Comparison of ENCODE assay signal across 1 cellular context in the genomic region with DNA sequence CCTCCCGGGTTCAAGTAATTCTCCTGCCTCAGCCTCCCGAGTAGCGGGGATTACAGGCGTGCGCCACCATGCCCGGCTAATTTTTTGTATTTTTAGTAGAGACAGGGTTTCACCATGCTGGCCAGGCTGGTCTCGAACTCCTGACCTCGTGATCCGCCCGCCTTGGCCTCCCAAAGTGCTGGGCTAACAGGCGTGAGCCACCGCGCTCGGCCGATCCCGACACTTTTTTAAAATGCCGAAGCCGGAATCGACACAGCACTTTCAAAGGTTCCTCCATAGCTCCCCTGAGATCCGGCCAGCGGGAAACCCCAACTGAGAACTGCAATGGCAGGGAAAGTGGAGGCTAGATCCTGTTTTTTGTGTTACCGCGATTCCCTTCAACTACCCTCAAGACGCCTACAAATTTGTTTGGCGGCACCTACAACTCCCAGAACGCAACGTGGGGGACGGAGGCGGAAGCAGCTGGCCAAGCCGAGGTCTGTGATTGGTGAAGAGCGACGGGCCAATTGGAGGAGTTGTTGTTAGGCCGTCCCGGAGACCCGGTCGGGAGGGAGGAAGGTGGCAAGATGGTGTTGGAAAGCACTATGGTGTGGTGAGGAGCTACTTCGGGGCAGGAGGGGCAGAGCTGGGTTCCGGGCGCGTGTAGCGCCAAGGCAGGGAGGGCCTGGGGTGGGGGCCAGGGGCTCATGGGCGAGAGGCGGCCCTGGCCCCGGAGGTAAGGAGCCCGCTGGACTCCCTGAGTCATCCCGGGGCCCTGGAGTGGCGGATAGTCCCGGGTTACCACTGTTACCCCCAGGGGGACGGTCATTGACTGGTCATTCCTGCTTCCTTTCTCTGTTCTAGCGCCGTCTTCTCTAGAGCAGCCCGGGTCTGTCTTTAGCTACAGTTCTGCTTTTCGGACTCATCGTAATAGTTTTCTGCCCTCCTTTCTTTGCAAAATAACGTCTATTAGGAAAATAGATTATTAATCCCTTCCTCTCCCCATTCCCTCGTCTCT.
TF ChIP-seq lines count a peak whose summit lies in the region.

A gene (plus strand): TSS at position 518 of the 997 bp plus-strand sequence. CDS start 49 bp downstream, at position 567.

TF ChIP-seq in HEK293, 187 proteins besides CTCF, POLR2A, EP300 and RAD21 (continued from another document and continues in another):
- TF ChIP-seq, protein P1, sequence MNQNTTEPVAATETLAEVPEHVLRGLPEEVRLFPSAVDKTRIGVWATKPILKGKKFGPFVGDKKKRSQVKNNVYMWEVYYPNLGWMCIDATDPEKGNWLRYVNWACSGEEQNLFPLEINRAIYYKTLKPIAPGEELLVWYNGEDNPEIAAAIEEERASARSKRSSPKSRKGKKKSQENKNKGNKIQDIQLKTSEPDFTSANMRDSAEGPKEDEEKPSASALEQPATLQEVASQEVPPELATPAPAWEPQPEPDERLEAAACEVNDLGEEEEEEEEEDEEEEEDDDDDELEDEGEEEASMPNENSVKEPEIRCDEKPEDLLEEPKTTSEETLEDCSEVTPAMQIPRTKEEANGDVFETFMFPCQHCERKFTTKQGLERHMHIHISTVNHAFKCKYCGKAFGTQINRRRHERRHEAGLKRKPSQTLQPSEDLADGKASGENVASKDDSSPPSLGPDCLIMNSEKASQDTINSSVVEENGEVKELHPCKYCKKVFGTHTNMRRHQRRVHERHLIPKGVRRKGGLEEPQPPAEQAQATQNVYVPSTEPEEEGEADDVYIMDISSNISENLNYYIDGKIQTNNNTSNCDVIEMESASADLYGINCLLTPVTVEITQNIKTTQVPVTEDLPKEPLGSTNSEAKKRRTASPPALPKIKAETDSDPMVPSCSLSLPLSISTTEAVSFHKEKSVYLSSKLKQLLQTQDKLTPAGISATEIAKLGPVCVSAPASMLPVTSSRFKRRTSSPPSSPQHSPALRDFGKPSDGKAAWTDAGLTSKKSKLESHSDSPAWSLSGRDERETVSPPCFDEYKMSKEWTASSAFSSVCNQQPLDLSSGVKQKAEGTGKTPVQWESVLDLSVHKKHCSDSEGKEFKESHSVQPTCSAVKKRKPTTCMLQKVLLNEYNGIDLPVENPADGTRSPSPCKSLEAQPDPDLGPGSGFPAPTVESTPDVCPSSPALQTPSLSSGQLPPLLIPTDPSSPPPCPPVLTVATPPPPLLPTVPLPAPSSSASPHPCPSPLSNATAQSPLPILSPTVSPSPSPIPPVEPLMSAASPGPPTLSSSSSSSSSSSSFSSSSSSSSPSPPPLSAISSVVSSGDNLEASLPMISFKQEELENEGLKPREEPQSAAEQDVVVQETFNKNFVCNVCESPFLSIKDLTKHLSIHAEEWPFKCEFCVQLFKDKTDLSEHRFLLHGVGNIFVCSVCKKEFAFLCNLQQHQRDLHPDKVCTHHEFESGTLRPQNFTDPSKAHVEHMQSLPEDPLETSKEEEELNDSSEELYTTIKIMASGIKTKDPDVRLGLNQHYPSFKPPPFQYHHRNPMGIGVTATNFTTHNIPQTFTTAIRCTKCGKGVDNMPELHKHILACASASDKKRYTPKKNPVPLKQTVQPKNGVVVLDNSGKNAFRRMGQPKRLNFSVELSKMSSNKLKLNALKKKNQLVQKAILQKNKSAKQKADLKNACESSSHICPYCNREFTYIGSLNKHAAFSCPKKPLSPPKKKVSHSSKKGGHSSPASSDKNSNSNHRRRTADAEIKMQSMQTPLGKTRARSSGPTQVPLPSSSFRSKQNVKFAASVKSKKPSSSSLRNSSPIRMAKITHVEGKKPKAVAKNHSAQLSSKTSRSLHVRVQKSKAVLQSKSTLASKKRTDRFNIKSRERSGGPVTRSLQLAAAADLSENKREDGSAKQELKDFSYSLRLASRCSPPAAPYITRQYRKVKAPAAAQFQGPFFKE (tag by site-specific recombination; IDR thresholded peaks at IDR 0.05; ENCODE audit: borderline replicate concordance): no peak
- TF ChIP-seq ZNF146 (tag by site-specific recombination; IDR thresholded peaks at IDR 0.05) (no peak), ZNF629 (tag by site-specific recombination; IDR thresholded peaks at IDR 0.05) (0 out of 2 replicates have a peak, but pooled peaks have one; percentile 28), ZNF174 (tag by site-specific recombination; IDR thresholded peaks at IDR 0.05) (no peak), SCRT2 (tag by site-specific recombination; IDR thresholded peaks at IDR 0.05) (no peak), ZNF169 (tag by site-specific recombination; IDR thresholded peaks at IDR 0.05) (no peak), KLF7 (tag by site-specific recombination; IDR thresholded peaks at IDR 0.05; ENCODE audit: borderline replicate concordance) (no peak), ZNF311 (tag by site-specific recombination; IDR thresholded peaks at IDR 0.05; ENCODE audit: borderline replicate concordance) (no peak), ZNF121 (tag by site-specific recombination; IDR thresholded peaks at IDR 0.05) (no peak), ZNF140 (tag by site-specific recombination; IDR thresholded peaks at IDR 0.05) (no peak), ZNF16 (tag by site-specific recombination; IDR thresholded peaks at IDR 0.05; ENCODE audit: low read depth) (no peak), ZNF114 (tag by site-specific recombination; IDR thresholded peaks at IDR 0.05) (no peak), SCRT1 (tag by site-specific recombination; IDR thresholded peaks at IDR 0.05; ENCODE audit: borderline replicate concordance) (no peak), ZNF530 (tag by site-specific recombination; IDR thresholded peaks at IDR 0.05; ENCODE audit: low read depth) (no peak), ZSCAN23 (tag by site-specific recombination; IDR thresholded peaks at IDR 0.05) (0 out of 2 replicates have a peak, but pooled peaks have one; percentile 52)
- TF ChIP-seq, protein P2, sequence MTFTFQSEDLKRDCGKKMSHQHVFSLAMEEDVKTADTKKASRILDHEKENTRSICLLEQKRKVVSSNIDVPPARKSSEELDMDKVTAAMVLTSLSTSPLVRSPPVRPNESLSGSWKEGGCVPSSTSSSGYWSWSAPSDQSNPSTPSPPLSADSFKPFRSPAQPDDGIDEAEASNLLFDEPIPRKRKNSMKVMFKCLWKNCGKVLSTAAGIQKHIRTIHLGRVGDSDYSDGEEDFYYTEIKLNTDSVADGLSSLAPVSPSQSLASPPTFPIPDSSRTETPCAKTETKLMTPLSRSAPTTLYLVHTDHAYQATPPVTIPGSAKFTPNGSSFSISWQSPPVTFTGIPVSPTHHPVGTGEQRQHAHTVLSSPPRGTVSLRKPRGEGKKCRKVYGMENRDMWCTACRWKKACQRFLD (tag by site-specific recombination; IDR thresholded peaks at IDR 0.05): no peak
- TF ChIP-seq, protein P3, sequence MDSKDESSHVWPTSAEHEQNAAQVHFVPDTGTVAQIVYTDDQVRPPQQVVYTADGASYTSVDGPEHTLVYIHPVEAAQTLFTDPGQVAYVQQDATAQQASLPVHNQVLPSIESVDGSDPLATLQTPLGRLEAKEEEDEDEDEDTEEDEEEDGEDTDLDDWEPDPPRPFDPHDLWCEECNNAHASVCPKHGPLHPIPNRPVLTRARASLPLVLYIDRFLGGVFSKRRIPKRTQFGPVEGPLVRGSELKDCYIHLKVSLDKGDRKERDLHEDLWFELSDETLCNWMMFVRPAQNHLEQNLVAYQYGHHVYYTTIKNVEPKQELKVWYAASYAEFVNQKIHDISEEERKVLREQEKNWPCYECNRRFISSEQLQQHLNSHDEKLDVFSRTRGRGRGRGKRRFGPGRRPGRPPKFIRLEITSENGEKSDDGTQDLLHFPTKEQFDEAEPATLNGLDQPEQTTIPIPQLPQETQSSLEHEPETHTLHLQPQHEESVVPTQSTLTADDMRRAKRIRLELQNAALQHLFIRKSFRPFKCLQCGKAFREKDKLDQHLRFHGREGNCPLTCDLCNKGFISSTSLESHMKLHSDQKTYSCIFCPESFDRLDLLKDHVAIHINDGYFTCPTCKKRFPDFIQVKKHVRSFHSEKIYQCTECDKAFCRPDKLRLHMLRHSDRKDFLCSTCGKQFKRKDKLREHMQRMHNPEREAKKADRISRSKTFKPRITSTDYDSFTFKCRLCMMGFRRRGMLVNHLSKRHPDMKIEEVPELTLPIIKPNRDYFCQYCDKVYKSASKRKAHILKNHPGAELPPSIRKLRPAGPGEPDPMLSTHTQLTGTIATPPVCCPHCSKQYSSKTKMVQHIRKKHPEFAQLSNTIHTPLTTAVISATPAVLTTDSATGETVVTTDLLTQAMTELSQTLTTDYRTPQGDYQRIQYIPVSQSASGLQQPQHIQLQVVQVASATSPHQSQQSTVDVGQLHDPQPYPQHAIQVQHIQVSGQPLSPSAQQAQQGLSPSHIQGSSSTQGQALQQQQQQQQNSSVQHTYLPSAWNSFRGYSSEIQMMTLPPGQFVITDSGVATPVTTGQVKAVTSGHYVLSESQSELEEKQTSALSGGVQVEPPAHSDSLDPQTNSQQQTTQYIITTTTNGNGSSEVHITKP (tag by site-specific recombination; IDR thresholded peaks at IDR 0.05): no peak
- TF ChIP-seq, protein P4, sequence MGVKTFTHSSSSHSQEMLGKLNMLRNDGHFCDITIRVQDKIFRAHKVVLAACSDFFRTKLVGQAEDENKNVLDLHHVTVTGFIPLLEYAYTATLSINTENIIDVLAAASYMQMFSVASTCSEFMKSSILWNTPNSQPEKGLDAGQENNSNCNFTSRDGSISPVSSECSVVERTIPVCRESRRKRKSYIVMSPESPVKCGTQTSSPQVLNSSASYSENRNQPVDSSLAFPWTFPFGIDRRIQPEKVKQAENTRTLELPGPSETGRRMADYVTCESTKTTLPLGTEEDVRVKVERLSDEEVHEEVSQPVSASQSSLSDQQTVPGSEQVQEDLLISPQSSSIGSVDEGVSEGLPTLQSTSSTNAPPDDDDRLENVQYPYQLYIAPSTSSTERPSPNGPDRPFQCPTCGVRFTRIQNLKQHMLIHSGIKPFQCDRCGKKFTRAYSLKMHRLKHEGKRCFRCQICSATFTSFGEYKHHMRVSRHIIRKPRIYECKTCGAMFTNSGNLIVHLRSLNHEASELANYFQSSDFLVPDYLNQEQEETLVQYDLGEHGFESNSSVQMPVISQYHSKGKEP (tag by site-specific recombination; IDR thresholded peaks at IDR 0.05): no peak
- TF ChIP-seq, protein P5, sequence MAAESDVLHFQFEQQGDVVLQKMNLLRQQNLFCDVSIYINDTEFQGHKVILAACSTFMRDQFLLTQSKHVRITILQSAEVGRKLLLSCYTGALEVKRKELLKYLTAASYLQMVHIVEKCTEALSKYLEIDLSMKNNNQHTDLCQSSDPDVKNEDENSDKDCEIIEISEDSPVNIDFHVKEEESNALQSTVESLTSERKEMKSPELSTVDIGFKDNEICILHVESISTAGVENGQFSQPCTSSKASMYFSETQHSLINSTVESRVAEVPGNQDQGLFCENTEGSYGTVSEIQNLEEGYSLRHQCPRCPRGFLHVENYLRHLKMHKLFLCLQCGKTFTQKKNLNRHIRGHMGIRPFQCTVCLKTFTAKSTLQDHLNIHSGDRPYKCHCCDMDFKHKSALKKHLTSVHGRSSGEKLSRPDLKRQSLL (tag by site-specific recombination; IDR thresholded peaks at IDR 0.05): no peak
- TF ChIP-seq, protein P6, sequence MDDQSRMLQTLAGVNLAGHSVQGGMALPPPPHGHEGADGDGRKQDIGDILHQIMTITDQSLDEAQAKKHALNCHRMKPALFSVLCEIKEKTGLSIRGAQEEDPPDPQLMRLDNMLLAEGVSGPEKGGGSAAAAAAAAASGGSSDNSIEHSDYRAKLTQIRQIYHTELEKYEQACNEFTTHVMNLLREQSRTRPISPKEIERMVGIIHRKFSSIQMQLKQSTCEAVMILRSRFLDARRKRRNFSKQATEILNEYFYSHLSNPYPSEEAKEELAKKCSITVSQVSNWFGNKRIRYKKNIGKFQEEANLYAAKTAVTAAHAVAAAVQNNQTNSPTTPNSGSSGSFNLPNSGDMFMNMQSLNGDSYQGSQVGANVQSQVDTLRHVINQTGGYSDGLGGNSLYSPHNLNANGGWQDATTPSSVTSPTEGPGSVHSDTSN (CRISPR knock-in tag; IDR thresholded peaks at IDR 0.05): no peak
- TF ChIP-seq, protein P7, sequence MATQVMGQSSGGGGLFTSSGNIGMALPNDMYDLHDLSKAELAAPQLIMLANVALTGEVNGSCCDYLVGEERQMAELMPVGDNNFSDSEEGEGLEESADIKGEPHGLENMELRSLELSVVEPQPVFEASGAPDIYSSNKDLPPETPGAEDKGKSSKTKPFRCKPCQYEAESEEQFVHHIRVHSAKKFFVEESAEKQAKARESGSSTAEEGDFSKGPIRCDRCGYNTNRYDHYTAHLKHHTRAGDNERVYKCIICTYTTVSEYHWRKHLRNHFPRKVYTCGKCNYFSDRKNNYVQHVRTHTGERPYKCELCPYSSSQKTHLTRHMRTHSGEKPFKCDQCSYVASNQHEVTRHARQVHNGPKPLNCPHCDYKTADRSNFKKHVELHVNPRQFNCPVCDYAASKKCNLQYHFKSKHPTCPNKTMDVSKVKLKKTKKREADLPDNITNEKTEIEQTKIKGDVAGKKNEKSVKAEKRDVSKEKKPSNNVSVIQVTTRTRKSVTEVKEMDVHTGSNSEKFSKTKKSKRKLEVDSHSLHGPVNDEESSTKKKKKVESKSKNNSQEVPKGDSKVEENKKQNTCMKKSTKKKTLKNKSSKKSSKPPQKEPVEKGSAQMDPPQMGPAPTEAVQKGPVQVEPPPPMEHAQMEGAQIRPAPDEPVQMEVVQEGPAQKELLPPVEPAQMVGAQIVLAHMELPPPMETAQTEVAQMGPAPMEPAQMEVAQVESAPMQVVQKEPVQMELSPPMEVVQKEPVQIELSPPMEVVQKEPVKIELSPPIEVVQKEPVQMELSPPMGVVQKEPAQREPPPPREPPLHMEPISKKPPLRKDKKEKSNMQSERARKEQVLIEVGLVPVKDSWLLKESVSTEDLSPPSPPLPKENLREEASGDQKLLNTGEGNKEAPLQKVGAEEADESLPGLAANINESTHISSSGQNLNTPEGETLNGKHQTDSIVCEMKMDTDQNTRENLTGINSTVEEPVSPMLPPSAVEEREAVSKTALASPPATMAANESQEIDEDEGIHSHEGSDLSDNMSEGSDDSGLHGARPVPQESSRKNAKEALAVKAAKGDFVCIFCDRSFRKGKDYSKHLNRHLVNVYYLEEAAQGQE (tag by site-specific recombination; IDR thresholded peaks at IDR 0.05): peak; percentile 83
- TF ChIP-seq, protein P8, sequence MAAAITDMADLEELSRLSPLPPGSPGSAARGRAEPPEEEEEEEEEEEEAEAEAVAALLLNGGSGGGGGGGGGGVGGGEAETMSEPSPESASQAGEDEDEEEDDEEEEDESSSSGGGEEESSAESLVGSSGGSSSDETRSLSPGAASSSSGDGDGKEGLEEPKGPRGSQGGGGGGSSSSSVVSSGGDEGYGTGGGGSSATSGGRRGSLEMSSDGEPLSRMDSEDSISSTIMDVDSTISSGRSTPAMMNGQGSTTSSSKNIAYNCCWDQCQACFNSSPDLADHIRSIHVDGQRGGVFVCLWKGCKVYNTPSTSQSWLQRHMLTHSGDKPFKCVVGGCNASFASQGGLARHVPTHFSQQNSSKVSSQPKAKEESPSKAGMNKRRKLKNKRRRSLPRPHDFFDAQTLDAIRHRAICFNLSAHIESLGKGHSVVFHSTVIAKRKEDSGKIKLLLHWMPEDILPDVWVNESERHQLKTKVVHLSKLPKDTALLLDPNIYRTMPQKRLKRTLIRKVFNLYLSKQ (tag by site-specific recombination; IDR thresholded peaks at IDR 0.05; ENCODE audit: borderline replicate concordance): no peak
- TF ChIP-seq, protein P9, sequence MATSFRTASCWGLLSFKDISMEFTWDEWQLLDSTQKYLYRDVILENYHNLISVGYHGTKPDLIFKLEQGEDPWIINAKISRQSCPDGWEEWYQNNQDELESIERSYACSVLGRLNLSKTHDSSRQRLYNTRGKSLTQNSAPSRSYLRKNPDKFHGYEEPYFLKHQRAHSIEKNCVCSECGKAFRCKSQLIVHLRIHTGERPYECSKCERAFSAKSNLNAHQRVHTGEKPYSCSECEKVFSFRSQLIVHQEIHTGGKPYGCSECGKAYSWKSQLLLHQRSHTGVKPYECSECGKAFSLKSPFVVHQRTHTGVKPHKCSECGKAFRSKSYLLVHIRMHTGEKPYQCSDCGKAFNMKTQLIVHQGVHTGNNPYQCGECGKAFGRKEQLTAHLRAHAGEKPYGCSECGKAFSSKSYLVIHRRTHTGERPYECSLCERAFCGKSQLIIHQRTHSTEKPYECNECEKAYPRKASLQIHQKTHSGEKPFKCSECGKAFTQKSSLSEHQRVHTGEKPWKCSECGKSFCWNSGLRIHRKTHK (tag by site-specific recombination; IDR thresholded peaks at IDR 0.05): no peak
